ENCODE assay signal across 8 cellular contexts in genomic region chr1:25022361-25023189, GRCh38.
DNase-seq lines count a peak whose midpoint lies in the region; ATAC-seq and TF ChIP-seq lines count a peak whose summit lies in the region.

No MANE protein-coding gene starts in this region.

- no peaks in the 10 kb centered on the region for H3K9me3 ChIP-seq in esophagus muscularis mucosa
- H3K9me3 ChIP-seq in stomach: no peaks in the 10 kb centered on the region

- H3K36me3 Mint-ChIP-seq in natural killer cell treated with Interleukin-12 subunit alpha and Interleukin-12 subunit beta and Interleukin-15 and Interleukin-18, amount 100 ng/mL, for 72 hours: no peaks in the 10 kb centered on the region
- H3K36me3 Mint-ChIP-seq in nephron progenitor cell (ENCODE audit: low read depth): no peaks in the 10 kb centered on the region

- TF ChIP-seq POLR2A in esophagus muscularis mucosa (IDR thresholded peaks at IDR 0.05; ENCODE audit: low read depth): no peak
- no peak for TF ChIP-seq POLR2A in stomach (IDR thresholded peaks at IDR 0.05)

- TF ChIP-seq CTCF in esophagus muscularis mucosa (IDR thresholded peaks at IDR 0.05) (no peak), stomach (IDR thresholded peaks at IDR 0.05) (no peak), nephron progenitor cell (IDR thresholded peaks at IDR 0.05) (no peak)

- no peaks in the 10 kb centered on the region for H3K36me3 ChIP-seq in esophagus muscularis mucosa
- no peaks in the 10 kb centered on the region for H3K36me3 ChIP-seq in stomach

- intact Hi-C loops in esophagus muscularis mucosa (cut with DNase I) (no loop called here), stomach (cut with DNase I; ENCODE audit: low total_unique reads) (no loop called here)

- ATAC-seq in GM18511 (IDR thresholded peaks at IDR 0.05; ENCODE audit: unreplicated experiment) (peak; percentile 83), HG02840 (IDR thresholded peaks at IDR 0.05; ENCODE audit: low FRiP score, unreplicated experiment) (peak; percentile 75)
- peak; percentile 90 to 92 for ATAC-seq in natural killer cell treated with Interleukin-12 subunit alpha and Interleukin-12 subunit beta and Interleukin-15 and Interleukin-18, amount 100 ng/mL, for 72 hours

- H3K27ac ChIP-seq in esophagus muscularis mucosa (replicated peaks in 1 of 4) (peak overlapping the region in 3 of 4 donors; percentile 41 to 68 (median 60)), stomach (peak overlapping the region; percentile 68 to 84 (median 79))

- H3K4me3 ChIP-seq in esophagus muscularis mucosa (no peak overlapping the region), stomach (no peak overlapping the region)

- peaks cover 82 to 84% of the 10 kb centered on the region in 2 donors for H3K4me1 Mint-ChIP-seq in natural killer cell treated with Interleukin-12 subunit alpha and Interleukin-12 subunit beta and Interleukin-15 and Interleukin-18, amount 100 ng/mL, for 72 hours (ENCODE audit: low read depth in 2 of 2)
- H3K4me1 Mint-ChIP-seq in nephron progenitor cell: peaks cover 35% of the 10 kb centered on the region

- H3K27me3 Mint-ChIP-seq in natural killer cell treated with Interleukin-12 subunit alpha and Interleukin-12 subunit beta and Interleukin-15 and Interleukin-18, amount 100 ng/mL, for 72 hours: no peaks in the 10 kb centered on the region
- H3K27me3 Mint-ChIP-seq in nephron progenitor cell (ENCODE audit: low read depth, poor library complexity): peaks cover 20% of the 10 kb centered on the region

- WGBS in esophagus muscularis mucosa: 22% methylated on average over 8 of the region's 20 CpGs
- WGBS in stomach, 5 donors: 24 to 39% (median 33%) methylated on average over 13 to 20 of the region's 20 CpGs

- H3K27ac Mint-ChIP-seq in natural killer cell treated with Interleukin-12 subunit alpha and Interleukin-12 subunit beta and Interleukin-15 and Interleukin-18, amount 100 ng/mL, for 72 hours: peak overlapping the region; percentile 98 to 99
- no peak overlapping the region for H3K27ac Mint-ChIP-seq in nephron progenitor cell

- peak overlapping the region; percentile 78 for H3K4me3 Mint-ChIP-seq in natural killer cell treated with Interleukin-12 subunit alpha and Interleukin-12 subunit beta and Interleukin-15 and Interleukin-18, amount 100 ng/mL, for 72 hours
- H3K4me3 Mint-ChIP-seq in nephron progenitor cell: no peak overlapping the region

- DNase-seq in NOMO-1 treated with dmso at 0.1 percent for 144 hours (lab: John Stamatoyannopoulos, UW; ENCODE audit: unreplicated experiment) (peak; percentile 72), esophagus muscularis mucosa (ENCODE audit: extremely low spot score) (no peak), stomach (peak; percentile 74), nephron progenitor cell (no peak)
- peak; percentile 95 for DNase-seq in activated CD8-positive, alpha-beta memory T cell treated with anti-CD3 and anti-CD28 coated beads, Interleukin-2, amount 50 U/mL, for 48 hours
- peak; percentile 94 for DNase-seq in natural killer cell treated with Interleukin-12 subunit alpha and Interleukin-12 subunit beta and Interleukin-15 and Interleukin-18, amount 100 ng/mL, for 72 hours (ENCODE audit: low spot score)

- H3K27me3 ChIP-seq in esophagus muscularis mucosa: no peaks in the 10 kb centered on the region
- H3K27me3 ChIP-seq in stomach: peaks cover 0 to 26% (median 2%) of the 10 kb centered on the region in 3 donors

- TF ChIP-seq EP300 in esophagus muscularis mucosa (IDR thresholded peaks at IDR 0.05) (no peak), stomach (IDR thresholded peaks at IDR 0.05) (no peak)

- H3K4me1 ChIP-seq in esophagus muscularis mucosa (peaks cover 7 to 16% (median 14%) of the 10 kb centered on the region in 4 donors), stomach (peaks cover 0 to 32% (median 0%) of the 10 kb centered on the region in 4 donors)

- no peaks in the 10 kb centered on the region for H3K9me3 Mint-ChIP-seq in natural killer cell treated with Interleukin-12 subunit alpha and Interleukin-12 subunit beta and Interleukin-15 and Interleukin-18, amount 100 ng/mL, for 72 hours
- no peaks in the 10 kb centered on the region for H3K9me3 Mint-ChIP-seq in nephron progenitor cell

Comparison
In these comparisons a context has a peak if more than half of its experiments do, and no peak if none do; other contexts are left out.
1. DNase-seq: peak in NOMO-1 treated with dmso at 0.1 percent for 144 hours (single experiment), activated CD8-positive, alpha-beta memory T cell treated with anti-CD3 and anti-CD28 coated beads, Interleukin-2, amount 50 U/mL, for 48 hours (single experiment), natural killer cell treated with Interleukin-12 subunit alpha and Interleukin-12 subunit beta and Interleukin-15 and Interleukin-18, amount 100 ng/mL, for 72 hours (single experiment) and stomach (single experiment); none in esophagus muscularis mucosa (single experiment) and nephron progenitor cell (single experiment).
2. Peak in every context shown above with its lines, with median percentiles within 50 percentile points of each other: ATAC-seq.